9 cellular contexts compared by ENCODE assay signal in the genomic region with DNA sequence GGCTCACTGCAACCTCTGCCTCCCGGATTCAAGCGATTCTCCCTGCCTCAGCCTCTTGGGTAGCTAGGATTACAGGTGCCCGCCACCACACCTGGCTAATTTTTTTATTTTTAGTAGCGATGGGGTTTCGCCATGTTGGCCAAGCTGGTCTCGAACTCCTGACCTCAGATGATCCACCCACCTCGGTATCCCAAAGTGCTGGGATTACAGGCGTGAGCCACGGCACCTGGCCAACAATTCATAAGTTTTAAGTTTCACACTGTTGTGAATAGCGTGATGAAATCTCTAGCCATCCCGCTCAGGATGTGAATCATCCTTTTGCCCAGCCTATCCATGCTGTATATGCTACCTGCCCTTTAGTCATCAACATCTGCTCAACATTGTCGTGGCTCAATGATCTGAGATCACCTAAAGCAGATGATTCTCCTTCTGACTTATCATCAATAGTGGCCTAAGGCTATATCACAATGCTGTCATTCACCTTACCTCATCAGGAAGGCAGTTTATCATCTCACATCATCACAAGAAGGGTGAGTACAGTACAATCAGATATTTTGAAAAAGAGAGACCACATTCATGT. TPM values are rescaled to one million over a fixed set of nuclear protein-coding genes. Genes with fewer than 3 reads are reported as not detected.
DNase-seq lines count a peak whose midpoint lies in the region; ATAC-seq lines count a peak whose summit lies in the region.
"Had no signal": no experiment of that assay in that cellular context is flagged by ENCODE, and none has a peak within 500 bp of the region (broad histone marks: within the 10 kb centered on the region; RNA-seq: fewer than 3 reads in every experiment).

No MANE protein-coding gene starts in this region.

- DNase-seq in DMS53 (lab: John Stamatoyannopoulos, UW) (peak; percentile 71), M059J (ENCODE audit: low read depth) (peak; percentile 93), memory B cell (ENCODE audit: low spot score in 2 of 2) (no peak), 8988T (no peak), OCI-M2 (lab: John Stamatoyannopoulos, UW; ENCODE audit: unreplicated experiment) (no peak), NCI-H128 (lab: John Stamatoyannopoulos, UW; ENCODE audit: unreplicated experiment) (no peak), SK-N-DZ (ENCODE audit: low spot score) (no peak)
- peak; percentile 32 for DNase-seq in activated naive CD4-positive, alpha-beta T cell treated with anti-CD3 and anti-CD28 coated beads, Interleukin-2, amount 50 U/mL, for 16 hours

- no peaks in the 10 kb centered on the region for H3K9me3 Mint-ChIP-seq in memory B cell

- ATAC-seq in memory B cell (ENCODE audit: low read depth) = no peak

- peaks cover 47% of the 10 kb centered on the region for H3K4me1 Mint-ChIP-seq in memory B cell

- peaks cover 7% of the 10 kb centered on the region for H3K36me3 Mint-ChIP-seq in memory B cell

- H3K27me3 Mint-ChIP-seq in memory B cell = no peaks in the 10 kb centered on the region

- H3K4me3 Mint-ChIP-seq in memory B cell = no peak overlapping the region

- H3K27ac Mint-ChIP-seq in memory B cell = peak overlapping the region; percentile 59

RNA-seq across cellular contexts. Expression of a gene that starts 2.6 kb away (rescaled TPM):
- total RNA-seq in M059J (2014; rRNA removed; shearing (Covaris generic)) = 105 and 111 TPM in 2 replicates
- polyA plus RNA-seq in SK-N-DZ (2014; cell fraction: cytosol; rRNA removed) = 99.2 and 137 TPM in 2 replicates
- polyA plus RNA-seq in SK-N-DZ (2014; cell fraction: nucleus; rRNA removed) = 53.3 and 65.6 TPM in 2 replicates

RNA-seq across cellular contexts. Expression of a gene that starts 2.7 kb away (rescaled TPM):
- total RNA-seq in M059J (2014; rRNA removed; shearing (Covaris generic)) = 24.5 and 31.5 TPM in 2 replicates
- 46.6 and 48.7 TPM in 2 replicates for polyA plus RNA-seq in SK-N-DZ (2014; cell fraction: cytosol; rRNA removed)
- polyA plus RNA-seq in SK-N-DZ (2014; cell fraction: nucleus; rRNA removed) = 70.0 and 87.7 TPM in 2 replicates

RNA-seq across cellular contexts. Expression of a gene that starts 17.1 kb away (rescaled TPM):
- 3.0 and 3.9 TPM in 2 replicates for total RNA-seq in M059J (2014; rRNA removed; shearing (Covaris generic))
- 1.4 and 1.8 TPM in 2 replicates for polyA plus RNA-seq in SK-N-DZ (2014; cell fraction: cytosol; rRNA removed)
- polyA plus RNA-seq in SK-N-DZ (2014; cell fraction: nucleus; rRNA removed) = 3.1 and 3.9 TPM in 2 replicates
- total RNA-seq: T-helper 1 cell treated with Interleukin-12 subunit alpha and Interleukin-12 subunit beta and Interleukin-4 antibody, amounts not matched to agents 30 ng/mL and 1 ng/mL, for 36 hours had no signal

RNA-seq across cellular contexts. Expression of a gene that starts 17.2 kb away (rescaled TPM):
- total RNA-seq in M059J (2014; rRNA removed; shearing (Covaris generic)) = 34.0 and 36.6 TPM in 2 replicates
- 22.1 and 29.9 TPM in 2 replicates for polyA plus RNA-seq in SK-N-DZ (2014; cell fraction: cytosol; rRNA removed)
- 15.3 and 16.5 TPM in 2 replicates for polyA plus RNA-seq in SK-N-DZ (2014; cell fraction: nucleus; rRNA removed)

RNA-seq across cellular contexts. Expression of a gene that starts 25.9 kb away (rescaled TPM):
- not detected in 2 replicates for total RNA-seq in M059J (2014; rRNA removed; shearing (Covaris generic))
- not detected in 2 replicates for polyA plus RNA-seq in SK-N-DZ (2014; cell fraction: cytosol; rRNA removed)
- not detected in 2 replicates for polyA plus RNA-seq in SK-N-DZ (2014; cell fraction: nucleus; rRNA removed)
- total RNA-seq: T-helper 1 cell treated with Interleukin-12 subunit alpha and Interleukin-12 subunit beta and Interleukin-4 antibody, amounts not matched to agents 30 ng/mL and 1 ng/mL, for 36 hours had no signal

Comparison
In these comparisons a context has a peak if more than half of its experiments do, and no peak if none do; other contexts are left out.
1. DNase-seq: peak in DMS53 (single experiment), M059J (single experiment) and activated naive CD4-positive, alpha-beta T cell treated with anti-CD3 and anti-CD28 coated beads, Interleukin-2, amount 50 U/mL, for 16 hours (single experiment); none in memory B cell (0 of 2), 8988T (single experiment), OCI-M2 (single experiment), NCI-H128 (single experiment) and SK-N-DZ (single experiment).